ENCODE assay signal across 31 cellular contexts in genomic region chr4:144178414-144178813, GRCh38. TPM values are rescaled to one million over a fixed set of nuclear protein-coding genes. Genes with fewer than 3 reads are reported as not detected.
DNase-seq lines count a peak whose midpoint lies in the region; ATAC-seq, FAIRE-seq and TF ChIP-seq lines count a peak whose summit lies in the region.
"Had no signal": no experiment of that assay in that cellular context is flagged by ENCODE, and none has a peak within 500 bp of the region (broad histone marks: within the 10 kb centered on the region; RNA-seq: fewer than 3 reads in every experiment).

No MANE protein-coding gene starts in this region.

- H3K23ac ChIP-seq in H1 (ENCODE audit: insufficient read length): no peak overlapping the region

- no peak for TF ChIP-seq EP300 in H1 (IDR thresholded peaks at IDR 0.05; ENCODE audit: borderline replicate concordance in 1 of 2, low read depth in 2 of 2, low read length in 2 of 2)
- TF ChIP-seq EP300 in tibial nerve (IDR thresholded peaks at IDR 0.05): no peak

- intact Hi-C loops in activated CD4-positive, alpha-beta T cell treated with anti-CD3 and anti-CD28 coated beads for 36 hours (cut with DNase I, micrococcal nuclease): loop anchor here (10.0 kb wide), 2 partner anchors 1056 to 1436 kb away; partner anchors contain the start of gene MMAA (in 1 of the 2)

- no peak overlapping the region for H3K4me3 Mint-ChIP-seq in activated CD4-positive, alpha-beta T cell treated with anti-CD3 and anti-CD28 coated beads for 36 hours
- H3K4me3 Mint-ChIP-seq: activated CD4-positive, alpha-beta memory T cell treated with anti-CD3 and anti-CD28 coated beads for 36 hours; activated naive CD4-positive, alpha-beta T cell treated with anti-CD3 and anti-CD28 coated beads, Interleukin-2, amount 10 ng/mL, durations not matched to agents 7 days and 5 days; CD4-positive, alpha-beta memory T cell; IgD-negative memory B cell; stimulated activated naive B cell treated with anti-CD40 and anti-IgM and Interleukin-4, amounts not matched to agents 10 μg/mL and 1 μg/mL and 100 μg/mL, for 72 hours had no signal

- H3K9me3 Mint-ChIP-seq in activated CD4-positive, alpha-beta T cell treated with anti-CD3 and anti-CD28 coated beads for 36 hours (ENCODE audit: low read depth): no peaks in the 10 kb centered on the region
- H3K9me3 Mint-ChIP-seq: activated CD4-positive, alpha-beta memory T cell treated with anti-CD3 and anti-CD28 coated beads for 36 hours; activated naive CD4-positive, alpha-beta T cell treated with anti-CD3 and anti-CD28 coated beads, Interleukin-2, amount 10 ng/mL, durations not matched to agents 7 days and 5 days; CD4-positive, alpha-beta memory T cell; IgD-negative memory B cell; stimulated activated naive B cell treated with anti-CD40 and anti-IgM and Interleukin-4, amounts not matched to agents 10 μg/mL and 1 μg/mL and 100 μg/mL, for 72 hours had no signal

- H3K4me2 ChIP-seq in BLaER1: peak overlapping the region; percentile 56
- H3K4me2 ChIP-seq in H1 (ENCODE audit: insufficient read depth in 1 of 2, low read depth in 2 of 2, low read length in 2 of 2): no peak overlapping the region

- no peak for TF ChIP-seq CTCF in H1 (IDR thresholded peaks at IDR 0.05; ENCODE audit: control extremely low read depth in 1 of 3, insufficient read depth in 1 of 3, low read depth in 1 of 3, low read length in 3 of 3)
- no peak for TF ChIP-seq CTCF in tibial nerve (IDR thresholded peaks at IDR 0.05)

- no peaks in the 10 kb centered on the region for H3K27me3 Mint-ChIP-seq in activated CD4-positive, alpha-beta T cell treated with anti-CD3 and anti-CD28 coated beads for 36 hours
- H3K27me3 Mint-ChIP-seq: activated naive CD4-positive, alpha-beta T cell treated with anti-CD3 and anti-CD28 coated beads, Interleukin-2, amount 10 ng/mL, durations not matched to agents 7 days and 5 days; CD4-positive, alpha-beta memory T cell; IgD-negative memory B cell; stimulated activated naive B cell treated with anti-CD40 and anti-IgM and Interleukin-4, amounts not matched to agents 10 μg/mL and 1 μg/mL and 100 μg/mL, for 72 hours had no signal

- H2BK5ac ChIP-seq in H1 (ENCODE audit: low read depth, low read length): no peak overlapping the region

- H3K27ac ChIP-seq in BLaER1 (peak overlapping the region; percentile 52), SJSA1 (peak overlapping the region; percentile 16; the same call in 1 of the 2 replicates), H1 (ENCODE audit: low read depth, low read length) (no peak overlapping the region), mesodermal cell (ENCODE audit: low read depth, low read length, severe bottlenecking) (peak overlapping the region; percentile 65), tibial nerve (no peak overlapping the region)
- H3K27ac ChIP-seq: lower lobe of right lung, psoas muscle, uterus had no signal

- no peak for ATAC-seq in activated CD4-positive, alpha-beta T cell treated with anti-CD3 and anti-CD28 coated beads for 36 hours
- ATAC-seq: lower lobe of right lung; Panc1; psoas muscle; stimulated activated naive B cell treated with anti-CD40 and anti-IgM and Interleukin-4, amounts not matched to agents 10 μg/mL and 1 μg/mL and 100 μg/mL, for 72 hours had no signal

- no peaks in the 10 kb centered on the region for H3K79me2 ChIP-seq in H1 (ENCODE audit: control insufficient read depth in 1 of 2, insufficient read depth in 2 of 2, low read length in 2 of 2)

- no peak overlapping the region for H2BK20ac ChIP-seq in H1 (ENCODE audit: low read length)

- no peak overlapping the region for H2BK12ac ChIP-seq in H1 (ENCODE audit: low read depth, low read length)

- H3K4me3 ChIP-seq in BLaER1: no peak overlapping the region
- H3K4me3 ChIP-seq in SJSA1: no peak overlapping the region
- H3K4me3 ChIP-seq in H1 (ENCODE audit: extremely low read depth in 1 of 4, insufficient read depth in 2 of 4, low read depth in 3 of 4, low read length in 4 of 4): no peak overlapping the region
- no peak overlapping the region for H3K4me3 ChIP-seq in mesodermal cell (ENCODE audit: extremely low read depth, insufficient read depth, low read length, poor library complexity, severe bottlenecking)
- no peak overlapping the region for H3K4me3 ChIP-seq in tibial nerve
- H3K4me3 ChIP-seq: lower lobe of right lung, psoas muscle, uterus had no signal

- TF ChIP-seq RAD21 in H1 (IDR thresholded peaks at IDR 0.05 in 1 of 2, conservative IDR thresholded peaks at IDR 0.05 in 1 of 2; ENCODE audit: low read depth in 2 of 2, low read length in 2 of 2): no peak

- no peaks in the 10 kb centered on the region for H4K20me1 ChIP-seq in BLaER1
- no peaks in the 10 kb centered on the region for H4K20me1 ChIP-seq in H1 (replicated peaks in 1 of 2; ENCODE audit: control insufficient read depth in 1 of 2, insufficient read depth in 2 of 2, low read length in 2 of 2)

- H2AFZ ChIP-seq in H1 (ENCODE audit: low read length): no peak overlapping the region

- H4K5ac ChIP-seq in H1 (ENCODE audit: insufficient read length, low read depth, low read length): no peak overlapping the region

- no peaks in the 10 kb centered on the region for H3K36me3 ChIP-seq in BLaER1
- no peaks in the 10 kb centered on the region for H3K36me3 ChIP-seq in SJSA1
- no peaks in the 10 kb centered on the region for H3K36me3 ChIP-seq in H1 (ENCODE audit: control insufficient read depth in 2 of 4, insufficient read depth in 4 of 4, low read length in 3 of 4)
- H3K36me3 ChIP-seq in mesodermal cell (ENCODE audit: control insufficient read depth, insufficient read depth, low read length): no peaks in the 10 kb centered on the region
- H3K36me3 ChIP-seq in tibial nerve: no peaks in the 10 kb centered on the region
- H3K36me3 ChIP-seq: lower lobe of right lung, uterus had no signal

- FAIRE-seq in H1 (lab: Jason Lieb, UNC): no peak
- FAIRE-seq: A204.1, kidney had no signal

- H3K9ac ChIP-seq in BLaER1 (no peak overlapping the region), H1 (replicated peaks in 1 of 4; ENCODE audit: extremely low read depth in 1 of 4, low read depth in 3 of 4, low read length in 3 of 4) (no peak overlapping the region)

- DNase-seq in SJSA1 (ENCODE audit: low read depth in 1 of 2, low spot score in 2 of 2) (peak in 1 of 2 experiments; percentile 57), H1 (ENCODE audit: low read depth in 1 of 2, low spot score in 2 of 2) (no peak), tibial nerve (ENCODE audit: low spot score in 2 of 2) (no peak)
- DNase-seq in effector CD8-positive, alpha-beta T cell (lab: John Stamatoyannopoulos, UW): no peak
- no peak for DNase-seq in activated CD4-positive, alpha-beta T cell treated with anti-CD3 and anti-CD28 coated beads, Interleukin-2, amount 50 U/mL, for 4 hours
- DNase-seq in activated CD4-positive, alpha-beta T cell treated with anti-CD3 and anti-CD28 coated beads for 36 hours: no peak
- DNase-seq: activated CD4-positive, alpha-beta memory T cell treated with anti-CD3 and anti-CD28 coated beads for 36 hours; activated CD8-positive, alpha-beta memory T cell treated with anti-CD3 and anti-CD28 coated beads, Interleukin-2, amount 50 U/mL, for 4 hours; activated naive CD4-positive, alpha-beta T cell treated with anti-CD3 and anti-CD28 coated beads, Interleukin-2, amount 10 ng/mL, durations not matched to agents 7 days and 5 days; AML-193; CD4-positive, alpha-beta memory T cell; DMS 273 treated with DMSO at 0.1 percent for 48 hours; GOT3; kidney; lower lobe of right lung; NCI-H1092; NCI-H187 treated with DMSO at 0.1 percent for 48 hours; NCI-H2227 treated with DMSO at 0.1 percent for 48 hours; NCI-H69; psoas muscle; SIG-M5; stimulated activated CD4-positive, alpha-beta T cell treated with anti-CD3 and anti-CD28 coated beads, Interleukin-15, amount 100 ng/mL, for 24 hours; stimulated activated naive B cell treated with anti-CD40 and anti-IgM and Interleukin-4, amounts not matched to agents 10 μg/mL and 1 μg/mL and 100 μg/mL, for 72 hours; T-helper 1 cell; uterus had no signal

- TF ChIP-seq POLR2A in H1 (IDR thresholded peaks at IDR 0.05; ENCODE audit: control extremely low read depth in 1 of 2, low read depth in 2 of 2, low read length in 2 of 2) (no peak), tibial nerve (IDR thresholded peaks at IDR 0.05) (no peak)

- no peak overlapping the region for H2BK15ac ChIP-seq in H1 (ENCODE audit: low read length)

- no peaks in the 10 kb centered on the region for H3K36me3 Mint-ChIP-seq in activated CD4-positive, alpha-beta T cell treated with anti-CD3 and anti-CD28 coated beads for 36 hours (ENCODE audit: low read depth)
- H3K36me3 Mint-ChIP-seq: activated CD4-positive, alpha-beta memory T cell treated with anti-CD3 and anti-CD28 coated beads for 36 hours; activated naive CD4-positive, alpha-beta T cell treated with anti-CD3 and anti-CD28 coated beads, Interleukin-2, amount 10 ng/mL, durations not matched to agents 7 days and 5 days; CD4-positive, alpha-beta memory T cell; IgD-negative memory B cell; stimulated activated naive B cell treated with anti-CD40 and anti-IgM and Interleukin-4, amounts not matched to agents 10 μg/mL and 1 μg/mL and 100 μg/mL, for 72 hours had no signal

- peaks cover 82% of the 10 kb centered on the region for H3K4me1 ChIP-seq in BLaER1
- peaks cover 21% of the 10 kb centered on the region for H3K4me1 ChIP-seq in SJSA1 (replicated peaks)
- peaks cover 0 to 3% (median 1%) of the 10 kb centered on the region in 4 experiments; a peak in 1 of 7 replicates for H3K4me1 ChIP-seq in H1 (replicated peaks in 1 of 4; ENCODE audit: control insufficient read depth in 3 of 4, insufficient read depth in 4 of 4, low read length in 3 of 4)
- peaks cover 19% of the 10 kb centered on the region for H3K4me1 ChIP-seq in mesodermal cell (ENCODE audit: control insufficient read depth, insufficient read depth, low read length, poor library complexity, severe bottlenecking)
- peaks cover 0 to 7% (median 0%) of the 10 kb centered on the region in 4 donors for H3K4me1 ChIP-seq in tibial nerve
- H3K4me1 ChIP-seq: psoas muscle, uterus had no signal

- no peaks in the 10 kb centered on the region for H3K9me3 ChIP-seq in BLaER1
- H3K9me3 ChIP-seq in SJSA1 (replicated peaks): no peaks in the 10 kb centered on the region
- no peaks in the 10 kb centered on the region; a peak in 1 of 4 replicates for H3K9me3 ChIP-seq in H1 (ENCODE audit: insufficient read depth in 2 of 2, low read depth in 1 of 2, low read length in 1 of 2)
- H3K9me3 ChIP-seq in mesodermal cell (ENCODE audit: control insufficient read depth, low read length): no peaks in the 10 kb centered on the region
- H3K9me3 ChIP-seq in tibial nerve: no peaks in the 10 kb centered on the region
- H3K9me3 ChIP-seq: lower lobe of right lung, psoas muscle, uterus had no signal

- 51% methylated on average over 2 of the region's 2 CpGs; no CpG with 5 or more reads in 1 of the 2 experiments for WGBS in H1 (ENCODE audit: extremely low coverage in 1 of 2, insufficient coverage in 1 of 2, insufficient read length in 1 of 2, insufficient replicate concordance in 2 of 2, low coverage in 1 of 2, low lambda C conversion rate in 2 of 2, missing lambda C conversion rate in 1 of 2), 2 experiments
- WGBS in mesodermal cell (ENCODE audit: insufficient coverage in 2 of 2), 2 experiments: 20% methylated on average over 2 of the region's 2 CpGs; no CpG with 5 or more reads in 1 of the 2 experiments
- WGBS in tibial nerve, 2 donors: 25 to 33% methylated on average over 2 of the region's 2 CpGs

- no peaks in the 10 kb centered on the region for H3K79me1 ChIP-seq in H1 (ENCODE audit: low read depth, low read length)

- no peak overlapping the region for H3K56ac ChIP-seq in H1 (replicated peaks; ENCODE audit: insufficient read length, low read depth, low read length)

- H3K27ac Mint-ChIP-seq in activated CD4-positive, alpha-beta T cell treated with anti-CD3 and anti-CD28 coated beads for 36 hours: no peak overlapping the region
- H3K27ac Mint-ChIP-seq: activated CD4-positive, alpha-beta memory T cell treated with anti-CD3 and anti-CD28 coated beads for 36 hours; activated naive CD4-positive, alpha-beta T cell treated with anti-CD3 and anti-CD28 coated beads, Interleukin-2, amount 10 ng/mL, durations not matched to agents 7 days and 5 days; CD4-positive, alpha-beta memory T cell; IgD-negative memory B cell; stimulated activated naive B cell treated with anti-CD40 and anti-IgM and Interleukin-4, amounts not matched to agents 10 μg/mL and 1 μg/mL and 100 μg/mL, for 72 hours had no signal

- H4K91ac ChIP-seq in H1 (replicated peaks; ENCODE audit: insufficient read length, low read length): no peak overlapping the region

- POLR2A ChIA-PET in H1 (lab: Charles Lee; ENCODE audit: partially characterized antibody): interaction anchor here (1.1 kb wide), 1 partner anchor 8 kb away, joined by 3 read pairs; no protein-coding TSS in a partner anchor
- POLR2A ChIA-PET in activated CD4-positive, alpha-beta T cell treated with anti-CD3 and anti-CD28 coated beads for 36 hours (lab: Charles Lee): no interaction called here

- H2BK120ac ChIP-seq in H1 (replicated peaks; ENCODE audit: low read depth, low read length): no peak overlapping the region

- H3K27me3 ChIP-seq in BLaER1: no peaks in the 10 kb centered on the region
- H3K27me3 ChIP-seq in SJSA1 (replicated peaks): no peaks in the 10 kb centered on the region
- H3K27me3 ChIP-seq in H1 (replicated peaks in 1 of 4; ENCODE audit: control insufficient read depth in 3 of 4, extremely low read depth in 1 of 4, insufficient read depth in 3 of 4, low read length in 3 of 4): no peaks in the 10 kb centered on the region
- no peaks in the 10 kb centered on the region for H3K27me3 ChIP-seq in tibial nerve
- H3K27me3 ChIP-seq: uterus had no signal

- H3K4me1 Mint-ChIP-seq in activated CD4-positive, alpha-beta T cell treated with anti-CD3 and anti-CD28 coated beads for 36 hours: peaks cover 17% of the 10 kb centered on the region

- no peak overlapping the region for H4K8ac ChIP-seq in H1 (ENCODE audit: extremely low read depth, insufficient read depth, low read length)

- H3K23me2 ChIP-seq in H1 (ENCODE audit: low read depth, low read length): no peaks in the 10 kb centered on the region

- H3K14ac ChIP-seq in H1 (ENCODE audit: insufficient read length): no peak overlapping the region

- CTCF ChIA-PET in H1 (lab: Charles Lee; ENCODE audit: partially characterized antibody): interaction anchor here (0.9 to 2.0 kb wide), 8 partner anchors 8 to 883 kb away, joined by 3 to 6 read pairs (median 4); no protein-coding TSS in a partner anchor
- CTCF ChIA-PET in activated CD4-positive, alpha-beta T cell treated with anti-CD3 and anti-CD28 coated beads for 36 hours (lab: Charles Lee): interaction anchor here (0.9 to 1.0 kb wide), 2 partner anchors 888 to 894 kb away, joined by 3 read pairs; no protein-coding TSS in a partner anchor

- no peak overlapping the region for H2AK5ac ChIP-seq in H1 (ENCODE audit: low read depth, low read length)

- no peak overlapping the region for H3K4ac ChIP-seq in H1 (replicated peaks; ENCODE audit: insufficient read length, low read depth, low read length)

- H3K18ac ChIP-seq in H1 (ENCODE audit: extremely low read depth, low read length): no peak overlapping the region

RNA-seq across cellular contexts. Expression of gene GYPA, which starts 37.9 kb away (rescaled TPM):
- total RNA-seq in SJSA1 (2014; rRNA removed; shearing (Covaris generic)): not detected in 2 replicates
- total RNA-seq in H1 (2021; fragmentation: NEBNext Ultra II Directional; extraction: Animal tissue kit (Norgen Biotek cat#: 25700)): not detected in 2 replicates
- not detected in 2 replicates for polyA plus RNA-seq in H1 (2011; rRNA removed)
- polyA plus RNA-seq in H1 (2011; cell fraction: cytosol; rRNA removed): not detected
- polyA plus RNA-seq in H1 (2011; cell fraction: nucleus; rRNA removed): not detected
- not detected in 4 replicates for polyA plus RNA-seq in H1 (2012, experiment 1 of 2)
- polyA plus RNA-seq in H1 (2012, experiment 2 of 2): not detected
- polyA plus RNA-seq in H1 (2013, experiment 1 of 2): not detected
- not detected for polyA plus RNA-seq in H1 (2013, experiment 2 of 2)
- not detected in 2 replicates for polyA minus RNA-seq in H1 (2011; rRNA and poly(A)+ RNA removed)
- polyA minus RNA-seq in H1 (2011; cell fraction: cytosol; rRNA and poly(A)+ RNA removed): not detected
- polyA minus RNA-seq in H1 (2011; cell fraction: nucleus; rRNA and poly(A)+ RNA removed): not detected
- 1.6 TPM for polyA plus RNA-seq in mesodermal cell (2013, experiment 1 of 2)
- 0.96 TPM for polyA plus RNA-seq in mesodermal cell (2013, experiment 2 of 2)
- not detected for total RNA-seq in activated CD4-positive, alpha-beta T cell treated with anti-CD3 and anti-CD28 coated beads for 36 hours
- total RNA-seq in tibial nerve: not detected
- total RNA-seq: activated CD4-positive, alpha-beta memory T cell treated with anti-CD3 and anti-CD28 coated beads for 36 hours; CD4-positive, alpha-beta memory T cell; glomerular endothelial cell; kidney; lower lobe of right lung had no signal
- polyA plus RNA-seq: CD4-positive, alpha-beta memory T cell; IgD-negative memory B cell; psoas muscle had no signal

Comparison
In these comparisons a context has a peak if more than half of its experiments do, and no peak if none do; other contexts are left out.
1. H3K27ac ChIP-seq: peak in BLaER1 (single experiment), SJSA1 (single experiment) and mesodermal cell (single experiment); none in H1 (single experiment) and tibial nerve (0 of 4).